ENCODE assay signal across 25 cellular contexts in genomic region chr16:88735121-88735520, GRCh38. TPM values are rescaled to one million over a fixed set of nuclear protein-coding genes. Genes with fewer than 3 reads are reported as not detected.
DNase-seq lines count a peak whose midpoint lies in the region; ATAC-seq, FAIRE-seq and TF ChIP-seq lines count a peak whose summit lies in the region.
"Had no signal": no experiment of that assay in that cellular context is flagged by ENCODE, and none has a peak within 500 bp of the region (broad histone marks: within the 10 kb centered on the region; RNA-seq: fewer than 3 reads in every experiment).

No MANE protein-coding gene starts in this region.

- no peak overlapping the region for H2BK120ac ChIP-seq in IMR-90 (ENCODE audit: low read depth, low read length)

- H3K4ac ChIP-seq in IMR-90 (ENCODE audit: low read depth, low read length), result no peak overlapping the region

- TF ChIP-seq EP300 in GM12878 (IDR thresholded peaks at IDR 0.05; ENCODE audit: borderline replicate concordance in 1 of 2, control insufficient read depth in 1 of 2, low read depth in 2 of 2, low read length in 2 of 2), result no peak

- peaks cover 5% of the 10 kb centered on the region for H3K36me3 Mint-ChIP-seq in endothelial cell (ENCODE audit: low read depth, unreplicated experiment)

- CTCF ChIA-PET in IMR-90 (lab: Yijun Ruan, JAX), result no interaction called here
- CTCF ChIA-PET in GM12878 (lab: Yijun Ruan, JAX), result interaction anchor here (3.1 kb wide), 1 partner anchor 46 kb away, joined by 51 read pairs; no protein-coding TSS in a partner anchor

- peaks cover 3 to 54% of the 10 kb centered on the region in 2 experiments; a peak in 3 of 4 replicates for H3K79me1 ChIP-seq in IMR-90 (ENCODE audit: low read depth in 1 of 2, low read length in 2 of 2)

- ATAC-seq in IMR-90 (ENCODE audit: low read depth), result no peak
- no peak for ATAC-seq in GM12878
- ATAC-seq: A549, GM23338 had no signal

- intact Hi-C loops in IMR-90 (cut with micrococcal nuclease), result no loop called here
- intact Hi-C loops in GM12878 (cut with micrococcal nuclease; ENCODE audit: unreplicated experiment), result no loop called here

- H3K9me1 ChIP-seq in IMR-90 (ENCODE audit: insufficient read depth, low read length), result no peaks in the 10 kb centered on the region; the same call in 1 of the 2 replicates

- H4K20me1 ChIP-seq in IMR-90 (ENCODE audit: insufficient read depth, low read length) (peaks cover 60% of the 10 kb centered on the region), GM12878 (ENCODE audit: control insufficient read depth, insufficient read depth) (no peaks in the 10 kb centered on the region)

- no peak overlapping the region for H2BK15ac ChIP-seq in IMR-90 (ENCODE audit: low read depth, low read length)

- H4K91ac ChIP-seq in IMR-90 (ENCODE audit: insufficient read depth, low read depth, low read length), result no peak overlapping the region

- no peak overlapping the region for H4K8ac ChIP-seq in IMR-90 (ENCODE audit: low read depth in 2 of 2, low read length in 2 of 2)

- FAIRE-seq in GM12878 (lab: Jason Lieb, UNC), result no peak
- FAIRE-seq: A549, GM12892, H54 had no signal

- no peak overlapping the region for H4K5ac ChIP-seq in IMR-90 (ENCODE audit: low read depth, low read length)

- DNase-seq in IMR-90 (no peak), GM12878 (ENCODE audit: low read depth, low spot score) (no peak), endothelial cell (ENCODE audit: low spot score) (no peak), Kasumi-1 (lab: John Stamatoyannopoulos, UW) (no peak), GM19238 (ENCODE audit: insufficient read length, low spot score) (no peak)
- DNase-seq: 8988T; ACHN; AML-193; BE2C; Calu3; CD4-positive, alpha-beta T cell; CD8-positive, alpha-beta memory T cell; COR-L47; DMS53; DMS79 treated with DMSO at 0.1 percent for 48 hours; GF-D8; HFFc6 had no signal

- H2AFZ ChIP-seq in IMR-90 (replicated peaks; ENCODE audit: low read length, poor library complexity) (peak overlapping the region; percentile 5), GM12878 (ENCODE audit: control insufficient read depth, low read depth, low read length) (no peak overlapping the region)
- H2AFZ ChIP-seq: GM23338 had no signal

- H3K36me3 ChIP-seq in IMR-90 (ENCODE audit: control insufficient read depth, insufficient read depth, low read length), result peaks cover 68% of the 10 kb centered on the region
- H3K36me3 ChIP-seq in GM12878 (ENCODE audit: control insufficient read depth in 2 of 2, insufficient read depth in 2 of 2, low read length in 1 of 2), result peaks cover 9 to 47% of the 10 kb centered on the region in 2 experiments; a peak in 3 of 4 replicates
- H3K36me3 ChIP-seq: BE2C had no signal

- in situ Hi-C loops in IMR-90 (cut with MboI; ENCODE audit: low sequenced_read_pairs), result no loop called here
- in situ Hi-C loops in GM12878 (cut with MboI), result no loop called here

- dilution Hi-C loops in IMR-90 (cut with HindIII; ENCODE audit: low sequenced_read_pairs, unreplicated experiment), result no loop called here

- POLR2A ChIA-PET in IMR-90 (lab: Charles Lee; ENCODE audit: unreplicated experiment), result no interaction called here
- POLR2A ChIA-PET in GM12878 (lab: Charles Lee), result no interaction called here

- no peak for TF ChIP-seq POLR2A in IMR-90 (IDR thresholded peaks at IDR 0.05; ENCODE audit: low read depth, low read length)
- TF ChIP-seq POLR2A in GM12878 (IDR thresholded peaks at IDR 0.05; ENCODE audit: low read depth, low read length), result no peak

- RAD21 ChIA-PET in GM12878 (lab: Charles Lee; ENCODE audit: unreplicated experiment), result no interaction called here

- H3K27me3 Mint-ChIP-seq in endothelial cell (ENCODE audit: unreplicated experiment), result peaks cover 11% of the 10 kb centered on the region
- H3K27me3 Mint-ChIP-seq: CD4-positive, alpha-beta T cell; CD8-positive, alpha-beta memory T cell had no signal

- SMC1A ChIA-PET in GM12878 (lab: Charles Lee; ENCODE audit: uncharacterized antibody, unreplicated experiment), result no interaction called here

- H3K4me3 Mint-ChIP-seq in endothelial cell (ENCODE audit: unreplicated experiment), result peak overlapping the region; percentile 37
- H3K4me3 Mint-ChIP-seq: CD14-positive monocyte; CD4-positive, alpha-beta T cell; CD8-positive, alpha-beta memory T cell; GM23338; HFFc6 had no signal

- no peak overlapping the region for H3K18ac ChIP-seq in IMR-90 (ENCODE audit: low read depth, low read length)

- no peak overlapping the region for H3K9ac ChIP-seq in IMR-90 (ENCODE audit: low read depth, low read length)
- no peak overlapping the region for H3K9ac ChIP-seq in GM12878 (ENCODE audit: control insufficient read depth, insufficient read depth, low read length)

- peak overlapping the region; percentile 55 for H2AK9ac ChIP-seq in IMR-90 (replicated peaks; ENCODE audit: low read depth, low read length, poor library complexity)

- no peak overlapping the region for H3K56ac ChIP-seq in IMR-90 (ENCODE audit: extremely low read depth, insufficient read depth, low read length)

- H3K4me2 ChIP-seq in IMR-90 (ENCODE audit: low read depth, low read length) (no peak overlapping the region), GM12878 (ENCODE audit: control insufficient read depth, insufficient read depth) (no peak overlapping the region)
- H3K4me2 ChIP-seq: A549; BLaER1 treated with 17β-estradiol and CSF1 and Interleukin-3, amounts not matched to agents 10 nM and 100 nM; GM23338 had no signal

- H2BK20ac ChIP-seq in IMR-90 (ENCODE audit: low read depth, low read length), result no peak overlapping the region

- TF ChIP-seq CTCF in IMR-90 (conservative IDR thresholded peaks at IDR 0.05; ENCODE audit: low read depth, low read length), result no peak
- TF ChIP-seq CTCF in GM12878 (IDR thresholded peaks at IDR 0.05 in 2 of 3, conservative IDR thresholded peaks at IDR 0.05 in 1 of 3; ENCODE audit: control insufficient read depth in 2 of 3, extremely low read depth in 1 of 3, insufficient read depth in 1 of 3, low read depth in 3 of 3, low read length in 3 of 3), result no peak
- no peak for TF ChIP-seq CTCF in endothelial cell (IDR thresholded peaks at IDR 0.05; ENCODE audit: unreplicated experiment)

- H3K4me1 Mint-ChIP-seq in endothelial cell (ENCODE audit: unreplicated experiment), result no peaks in the 10 kb centered on the region
- H3K4me1 Mint-ChIP-seq: CD14-positive monocyte, GM23338 had no signal

- WGBS in IMR-90 (ENCODE audit: extremely low coverage in 2 of 2, insufficient read length in 1 of 2), 2 experiments, result 94% methylated on average over 9 of the region's 16 CpGs; no CpG with 5 or more reads in 1 of the 2 experiments
- WGBS in GM12878 (ENCODE audit: insufficient coverage, insufficient replicate concordance, low lambda C conversion rate, missing lambda C conversion rate), result 92% methylated on average over 14 of the region's 16 CpGs

- H3K4me3 ChIP-seq in IMR-90 (ENCODE audit: insufficient read depth, low read depth, low read length) (no peak overlapping the region), GM12878 (no peak overlapping the region)
- H3K4me3 ChIP-seq: A549; BLaER1 treated with 17β-estradiol and CSF1 and Interleukin-3, amounts not matched to agents 10 nM and 100 nM; GM23338; HAP-1 had no signal

- no peaks in the 10 kb centered on the region for H3K9me3 ChIP-seq in IMR-90 (ENCODE audit: control insufficient read depth, insufficient read depth, low read length)
- no peaks in the 10 kb centered on the region for H3K9me3 ChIP-seq in GM12878 (replicated peaks; ENCODE audit: control insufficient read depth, insufficient read depth, low read length)
- H3K9me3 ChIP-seq: A549; BE2C; BLaER1 treated with 17β-estradiol and CSF1 and Interleukin-3, amounts not matched to agents 10 nM and 100 nM; HAP-1 had no signal

- no peak overlapping the region for H2AK5ac ChIP-seq in IMR-90 (ENCODE audit: low read depth, low read length)

- H3K27ac ChIP-seq in IMR-90 (ENCODE audit: insufficient read depth, low read length) (no peak overlapping the region), GM12878 (ENCODE audit: control insufficient read depth, insufficient read depth) (no peak overlapping the region)
- H3K27ac ChIP-seq: A549; BLaER1 treated with 17β-estradiol and CSF1 and Interleukin-3, amounts not matched to agents 10 nM and 100 nM had no signal

- no peak overlapping the region for H3K27ac Mint-ChIP-seq in endothelial cell (ENCODE audit: unreplicated experiment)
- H3K27ac Mint-ChIP-seq: CD14-positive monocyte; CD4-positive, alpha-beta T cell; CD8-positive, alpha-beta memory T cell; GM23338; HFFc6 had no signal

- H3K79me2 ChIP-seq in GM12878 (ENCODE audit: control insufficient read depth, insufficient read depth, low read length), result no peaks in the 10 kb centered on the region

- BruUV-seq in IMR-90 (replicated peaks; lab: Mats Ljungman, UMichigan), result no TSS peak
- BruUV-seq in GM12878 (replicated peaks; lab: Mats Ljungman, UMichigan), result no TSS peak

- no peak overlapping the region for H2BK5ac ChIP-seq in IMR-90 (ENCODE audit: low read depth, low read length, poor library complexity, severe bottlenecking)

- no peaks in the 10 kb centered on the region for H3K27me3 ChIP-seq in IMR-90 (ENCODE audit: control insufficient read depth, insufficient read depth, low read length)
- no peaks in the 10 kb centered on the region for H3K27me3 ChIP-seq in GM12878 (replicated peaks in 1 of 2; ENCODE audit: control insufficient read depth in 2 of 2, insufficient read depth in 2 of 2, low read length in 1 of 2)
- H3K27me3 ChIP-seq: BLaER1 treated with 17β-estradiol and CSF1 and Interleukin-3, amounts not matched to agents 10 nM and 100 nM had no signal

- TF ChIP-seq RAD21 in IMR-90 (IDR thresholded peaks at IDR 0.05; ENCODE audit: low read length), result no peak
- TF ChIP-seq RAD21 in GM12878 (IDR thresholded peaks at IDR 0.05; ENCODE audit: insufficient read depth, low read depth, low read length), result no peak

- H3K9me3 Mint-ChIP-seq in endothelial cell (ENCODE audit: unreplicated experiment), result no peaks in the 10 kb centered on the region
- H3K9me3 Mint-ChIP-seq: CD14-positive monocyte; CD4-positive, alpha-beta T cell; CD8-positive, alpha-beta memory T cell; GM23338; HFFc6 had no signal

- H3K4me1 ChIP-seq in IMR-90 (ENCODE audit: control insufficient read depth, insufficient read depth, low read length) (no peaks in the 10 kb centered on the region), GM12878 (ENCODE audit: control insufficient read depth, insufficient read depth, low read length) (peaks cover 3% of the 10 kb centered on the region; the same call in 1 of the 2 replicates)
- H3K4me1 ChIP-seq: HAP-1 had no signal

- no peak overlapping the region for H3K14ac ChIP-seq in IMR-90 (replicated peaks; ENCODE audit: low read depth, low read length)

- no peak overlapping the region for H3K23ac ChIP-seq in IMR-90 (ENCODE audit: low read depth, low read length)

RNA-seq across cellular contexts. Expression of gene CTU2, which starts 28.8 kb away (rescaled TPM):
- 12.8 and 12.9 TPM in 2 replicates for total RNA-seq in IMR-90 (2012; rRNA removed)
- 18.4 and 23.4 TPM in 2 replicates for polyA plus RNA-seq in IMR-90 (2012; rRNA removed)
- polyA plus RNA-seq in IMR-90 (2012; cell fraction: cytosol; rRNA removed), result 16.4 and 19.7 TPM in 2 replicates
- polyA plus RNA-seq in IMR-90 (2012; cell fraction: nucleus; rRNA removed; ENCODE audit: low replicate concordance), result 25.5 and 154 TPM in 2 replicates
- 16.7 and 18.4 TPM in 2 replicates for total RNA-seq in GM12878 (2013; cell fraction: nucleolus; rRNA removed)
- total RNA-seq in GM12878 (2014; rRNA removed), result 17.8 and 23.3 TPM in 2 replicates
- total RNA-seq in GM12878 (2014; rRNA removed; fragmentation: Illumina TruSeq; extraction: Trizol), result 11.0 and 12.2 TPM in 2 replicates
- 44.5 and 48.5 TPM in 2 replicates for total RNA-seq in GM12878 (2021)
- polyA plus RNA-seq in GM12878 (2011; ENCODE audit: low read depth), result 12.3 TPM
- 6.8 and 13.2 TPM in 2 replicates for polyA plus RNA-seq in GM12878 (2011; rRNA removed)
- polyA plus RNA-seq in GM12878 (2011; cell fraction: cytosol; rRNA removed), result 20.3 and 30.6 TPM in 2 replicates
- polyA plus RNA-seq in GM12878 (2011; cell fraction: nucleus; rRNA removed), result 47.9 and 63.5 TPM in 2 replicates
- polyA plus RNA-seq in GM12878 (2012), result 12.7 and 17.5 TPM in 2 replicates
- polyA plus RNA-seq in GM12878 (2014; fragmentation: Illumina TruSeq; extraction: Trizol), result 1.5 and 5.6 TPM in 2 replicates
- polyA plus RNA-seq in GM12878 (2014; fragmentation: Nextera tagmentation; extraction: Ambion mirVana), result 1 to 10 TPM in 1 of 2 experiments, under 1 TPM in 1; 0.32 to 4.0 TPM
- 31.2 and 38.9 TPM in 2 replicates for polyA plus RNA-seq in GM12878 (2014; rRNA removed)
- 10 to 100 TPM; 33.2 to 43.4 TPM for polyA plus RNA-seq in GM12878 (2016; fragmentation: Nextera tagmentation; extraction: Ambion mirVana)
- 6.7 and 19.8 TPM in 2 replicates for polyA minus RNA-seq in GM12878 (2011; rRNA and poly(A)+ RNA removed)
- polyA minus RNA-seq in GM12878 (2011; cell fraction: cytosol; rRNA and poly(A)+ RNA removed), result 14.7 and 16.6 TPM in 2 replicates
- polyA minus RNA-seq in GM12878 (2011; cell fraction: nucleus; rRNA and poly(A)+ RNA removed), result 15.8 and 23.2 TPM in 2 replicates
- total RNA-seq in endothelial cell (ENCODE audit: unreplicated experiment), result 20.8 TPM

RNA-seq across cellular contexts. Expression of gene RNF166, which starts 28.9 kb away (rescaled TPM):
- 6.9 and 8.1 TPM in 2 replicates for total RNA-seq in IMR-90 (2012; rRNA removed)
- 17.4 and 24.1 TPM in 2 replicates for polyA plus RNA-seq in IMR-90 (2012; rRNA removed)
- polyA plus RNA-seq in IMR-90 (2012; cell fraction: cytosol; rRNA removed), result 13.4 and 20.8 TPM in 2 replicates
- 31.6 and 83.7 TPM in 2 replicates for polyA plus RNA-seq in IMR-90 (2012; cell fraction: nucleus; rRNA removed; ENCODE audit: low replicate concordance)
- total RNA-seq in GM12878 (2013; cell fraction: nucleolus; rRNA removed), result 28.0 and 31.3 TPM in 2 replicates
- 23.3 and 26.4 TPM in 2 replicates for total RNA-seq in GM12878 (2014; rRNA removed)
- total RNA-seq in GM12878 (2014; rRNA removed; fragmentation: Illumina TruSeq; extraction: Trizol), result 5.2 and 6.4 TPM in 2 replicates
- 24.5 and 29.8 TPM in 2 replicates for total RNA-seq in GM12878 (2021)
- 4.3 TPM for polyA plus RNA-seq in GM12878 (2011; ENCODE audit: low read depth)
- 4.8 and 8.3 TPM in 2 replicates for polyA plus RNA-seq in GM12878 (2011; rRNA removed)
- 10.1 and 17.1 TPM in 2 replicates for polyA plus RNA-seq in GM12878 (2011; cell fraction: cytosol; rRNA removed)
- 112 and 135 TPM in 2 replicates for polyA plus RNA-seq in GM12878 (2011; cell fraction: nucleus; rRNA removed)
- 10.8 and 13.5 TPM in 2 replicates for polyA plus RNA-seq in GM12878 (2012)
- polyA plus RNA-seq in GM12878 (2014; fragmentation: Illumina TruSeq; extraction: Trizol), result 1.7 and 5.3 TPM in 2 replicates
- polyA plus RNA-seq in GM12878 (2014; fragmentation: Nextera tagmentation; extraction: Ambion mirVana), result 1 to 10 TPM in 1 of 2 experiments, under 1 TPM in 1; 0.48 to 1.3 TPM
- polyA plus RNA-seq in GM12878 (2014; rRNA removed), result 32.8 and 35.2 TPM in 2 replicates
- polyA plus RNA-seq in GM12878 (2016; fragmentation: Nextera tagmentation; extraction: Ambion mirVana), result 10 to 100 TPM; 15.8 to 16.5 TPM
- polyA minus RNA-seq in GM12878 (2011; rRNA and poly(A)+ RNA removed), result 4.8 and 16.4 TPM in 2 replicates
- polyA minus RNA-seq in GM12878 (2011; cell fraction: cytosol; rRNA and poly(A)+ RNA removed), result 9.6 and 9.8 TPM in 2 replicates
- polyA minus RNA-seq in GM12878 (2011; cell fraction: nucleus; rRNA and poly(A)+ RNA removed), result 22.8 and 28.5 TPM in 2 replicates
- total RNA-seq in endothelial cell (ENCODE audit: unreplicated experiment), result 74.2 TPM

RNA-seq across cellular contexts. Expression of gene SNAI3, which starts 48.8 kb away (rescaled TPM):
- total RNA-seq in IMR-90 (2012; rRNA removed) (not detected in 2 replicates), GM12878 (2014; rRNA removed) (4.7 and 6.5 TPM in 2 replicates), GM12878 (2014; rRNA removed; fragmentation: Illumina TruSeq; extraction: Trizol) (1.2 and 1.7 TPM in 2 replicates), GM12878 (2021) (5.7 and 7.4 TPM in 2 replicates), endothelial cell (ENCODE audit: unreplicated experiment) (2.6 TPM)
- polyA plus RNA-seq in IMR-90 (2012; rRNA removed) (0.21 and 0.34 TPM in 2 replicates), GM12878 (2011; rRNA removed) (0.53 and 1.5 TPM in 2 replicates), GM12878 (2014; fragmentation: Illumina TruSeq; extraction: Trizol) (0.10 and 1.4 TPM in 2 replicates), GM12878 (2014; fragmentation: Nextera tagmentation; extraction: Ambion mirVana) (under 1 TPM; 0.21 to 0.26 TPM), GM12878 (2014; rRNA removed) (4.3 and 6.6 TPM in 2 replicates), GM12878 (2016; fragmentation: Nextera tagmentation; extraction: Ambion mirVana) (1 to 10 TPM; 6.2 to 7.1 TPM)
- 0.19 and 0.21 TPM in 2 replicates for polyA plus RNA-seq in IMR-90 (2012; cell fraction: cytosol; rRNA removed)
- polyA plus RNA-seq in IMR-90 (2012; cell fraction: nucleus; rRNA removed; ENCODE audit: low replicate concordance), result 0.11 and 0.23 TPM in 2 replicates
- total RNA-seq in GM12878 (2013; cell fraction: nucleolus; rRNA removed), result 2.4 and 3.1 TPM in 2 replicates
- polyA plus RNA-seq in GM12878 (2011; ENCODE audit: low read depth), result 1.5 TPM
- polyA plus RNA-seq in GM12878 (2011; cell fraction: cytosol; rRNA removed), result 2.0 and 3.2 TPM in 2 replicates
- polyA plus RNA-seq in GM12878 (2011; cell fraction: nucleus; rRNA removed), result 4.2 TPM in 2 replicates
- polyA plus RNA-seq in GM12878 (2012), result 2.6 and 2.8 TPM in 2 replicates
- 1.1 and 2.2 TPM in 2 replicates for polyA minus RNA-seq in GM12878 (2011; rRNA and poly(A)+ RNA removed)
- polyA minus RNA-seq in GM12878 (2011; cell fraction: cytosol; rRNA and poly(A)+ RNA removed), result 2.3 and 2.4 TPM in 2 replicates
- polyA minus RNA-seq in GM12878 (2011; cell fraction: nucleus; rRNA and poly(A)+ RNA removed), result 0.97 and 2.1 TPM in 2 replicates
- total RNA-seq: Daoy, HFFc6 had no signal
- polyA plus RNA-seq: A549 had no signal

RNA-seq across cellular contexts. Expression of gene PIEZO1, which starts 49.9 kb away (rescaled TPM):
- total RNA-seq in IMR-90 (2012; rRNA removed), result 36.2 and 48.6 TPM in 2 replicates
- 372 and 392 TPM in 2 replicates for polyA plus RNA-seq in IMR-90 (2012; rRNA removed)
- polyA plus RNA-seq in IMR-90 (2012; cell fraction: cytosol; rRNA removed), result 218 and 326 TPM in 2 replicates
- 957 and 2,926 TPM in 2 replicates for polyA plus RNA-seq in IMR-90 (2012; cell fraction: nucleus; rRNA removed; ENCODE audit: low replicate concordance)
- total RNA-seq in GM12878 (2013; cell fraction: nucleolus; rRNA removed), result 218 and 234 TPM in 2 replicates
- total RNA-seq in GM12878 (2014; rRNA removed), result 96.3 and 106 TPM in 2 replicates
- total RNA-seq in GM12878 (2014; rRNA removed; fragmentation: Illumina TruSeq; extraction: Trizol), result 21.8 and 30.6 TPM in 2 replicates
- total RNA-seq in GM12878 (2021), result 146 and 169 TPM in 2 replicates
- polyA plus RNA-seq in GM12878 (2011; ENCODE audit: low read depth), result 55.6 TPM
- polyA plus RNA-seq in GM12878 (2011; rRNA removed), result 15.2 and 28.0 TPM in 2 replicates
- 47.6 and 77.5 TPM in 2 replicates for polyA plus RNA-seq in GM12878 (2011; cell fraction: cytosol; rRNA removed)
- 493 and 679 TPM in 2 replicates for polyA plus RNA-seq in GM12878 (2011; cell fraction: nucleus; rRNA removed)
- polyA plus RNA-seq in GM12878 (2012), result 77.9 and 106 TPM in 2 replicates
- polyA plus RNA-seq in GM12878 (2014; fragmentation: Illumina TruSeq; extraction: Trizol), result 17.0 and 39.9 TPM in 2 replicates
- 1 to 10 TPM; 1.3 to 7.2 TPM for polyA plus RNA-seq in GM12878 (2014; fragmentation: Nextera tagmentation; extraction: Ambion mirVana)
- polyA plus RNA-seq in GM12878 (2014; rRNA removed), result 116 and 167 TPM in 2 replicates
- polyA plus RNA-seq in GM12878 (2016; fragmentation: Nextera tagmentation; extraction: Ambion mirVana), result 10 to 100 TPM; 31.1 to 35.6 TPM
- polyA minus RNA-seq in GM12878 (2011; rRNA and poly(A)+ RNA removed), result 39.4 and 60.9 TPM in 2 replicates
- 27.0 and 30.1 TPM in 2 replicates for polyA minus RNA-seq in GM12878 (2011; cell fraction: cytosol; rRNA and poly(A)+ RNA removed)
- 81.4 and 144 TPM in 2 replicates for polyA minus RNA-seq in GM12878 (2011; cell fraction: nucleus; rRNA and poly(A)+ RNA removed)
- total RNA-seq in endothelial cell (ENCODE audit: unreplicated experiment), result 428 TPM
